5 cellular contexts compared by ENCODE assay signal in genomic region chr1:163777205-163777604, GRCh38.
"Had no signal": no experiment of that assay in that cellular context is flagged by ENCODE, and none has a peak within 500 bp of the region (broad histone marks: within the 10 kb centered on the region; RNA-seq: fewer than 3 reads in every experiment).

No MANE protein-coding gene starts in this region.

- H3K4me3 ChIP-seq: GM23338, K562 had no signal

- ATAC-seq: GM23338, K562 had no signal

- DNase-seq: H9, HCEC 1CT, IMR-90 had no signal
